ENCODE assay signal across 1 cellular context in genomic region chr1:156746381-156746715, GRCh38.
TF ChIP-seq lines count a peak whose summit lies in the region.

No MANE protein-coding gene starts in this region.

TF ChIP-seq in liver, 16 proteins besides CTCF, POLR2A, EP300 and RAD21 (continued from another document):
- TF ChIP-seq TAF1 (conservative IDR thresholded peaks at IDR 0.05) = no peak
